ENCODE assay signal across 16 cellular contexts in the genomic region with DNA sequence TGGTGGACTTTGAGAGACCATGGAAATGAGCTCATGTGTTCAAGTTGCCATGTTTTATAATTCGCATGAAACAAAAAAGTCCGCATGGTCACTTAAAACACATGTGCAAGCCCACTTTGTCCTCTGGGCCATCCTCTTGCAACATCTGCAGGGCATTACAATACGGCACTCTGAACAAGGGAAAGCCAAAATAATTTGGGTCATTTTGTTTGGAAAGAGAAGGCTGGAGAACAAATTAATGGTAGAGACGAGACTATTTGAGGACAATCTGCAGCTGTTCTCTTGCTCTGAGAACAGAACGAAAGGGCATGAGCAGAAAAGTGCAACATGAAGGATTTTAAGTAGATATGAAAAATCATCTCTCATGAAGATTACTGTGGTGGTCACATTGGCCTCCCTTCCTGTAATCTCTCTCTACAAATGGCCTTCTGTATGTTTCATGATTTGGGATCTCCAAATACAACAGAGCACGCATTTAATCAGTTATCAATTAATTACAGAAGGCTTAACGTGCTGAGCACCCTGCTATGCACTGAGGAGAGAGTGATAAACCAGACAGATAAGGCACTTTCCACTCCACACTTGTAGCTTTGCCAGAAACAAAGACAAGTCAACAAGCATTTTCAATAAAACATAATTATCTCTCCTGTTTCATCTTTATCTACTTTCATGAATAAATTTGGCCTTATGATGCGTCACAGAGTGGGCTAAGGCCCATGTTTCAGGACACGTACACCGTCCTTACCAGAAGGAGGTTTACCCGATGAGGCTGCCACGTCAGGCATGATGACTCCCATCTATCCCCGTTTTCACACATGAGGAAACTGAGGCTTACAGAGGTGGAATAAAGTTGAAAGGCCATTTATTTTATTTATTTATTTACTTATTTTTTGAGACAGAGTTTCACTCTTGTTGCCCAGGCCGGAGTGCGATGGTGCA.
DNase-seq lines count a peak whose midpoint lies in the region; ATAC-seq and TF ChIP-seq lines count a peak whose summit lies in the region.
"Had no signal": no experiment of that assay in that cellular context is flagged by ENCODE, and none has a peak within 500 bp of the region (broad histone marks: within the 10 kb centered on the region; RNA-seq: fewer than 3 reads in every experiment).

No MANE protein-coding gene starts in this region.

- no peaks in the 10 kb centered on the region for H3K27me3 ChIP-seq in ascending aorta

- ATAC-seq in SK-N-SH treated with all-trans-retinoic acid at 6 μM for 48 hours = no peak
- ATAC-seq in left cardiac atrium = peak; percentile 18 to 66
- peak; percentile 79 for ATAC-seq in sciatic nerve
- no peak for ATAC-seq in stimulated activated naive CD8-positive, alpha-beta T cell treated with anti-CD3 and anti-CD28 coated beads, Interleukin-15, amount 100 ng/mL, for 72 hours
- ATAC-seq: GM23338, HCT116 had no signal

- H3K27me3 Mint-ChIP-seq in stimulated activated naive CD8-positive, alpha-beta T cell treated with anti-CD3 and anti-CD28 coated beads, Interleukin-15, amount 100 ng/mL, for 72 hours = no peaks in the 10 kb centered on the region

- TF ChIP-seq CTCF in 22Rv1 (IDR thresholded peaks at IDR 0.05) (no peak), ascending aorta (IDR thresholded peaks at IDR 0.05) (no peak)

- intact Hi-C loops in left cardiac atrium (cut with DNase I) = no loop called here
- intact Hi-C loops in sciatic nerve (cut with DNase I) = no loop called here
- intact Hi-C loops in ascending aorta (cut with DNase I) = no loop called here

- DNase-seq in left cardiac atrium = no peak
- no peak for DNase-seq in sciatic nerve (ENCODE audit: low spot score)
- DNase-seq in ascending aorta (ENCODE audit: low spot score in 2 of 2) = no peak
- DNase-seq in SKM-1 (lab: John Stamatoyannopoulos, UW; ENCODE audit: unreplicated experiment) = no peak
- DNase-seq in NCI-H2107 treated with DMSO at 0.1 percent for 48 hours (lab: John Stamatoyannopoulos, UW; ENCODE audit: unreplicated experiment) = no peak
- no peak for DNase-seq in stimulated activated naive CD8-positive, alpha-beta T cell treated with anti-CD3 and anti-CD28 coated beads, Interleukin-15, amount 100 ng/mL, for 72 hours
- DNase-seq: C1 segment of cervical spinal cord; DND-41; NCI-H1105; NCI-H187; NK-92 treated with Interleukin-12 subunit alpha and Interleukin-12 subunit beta, amount 100 ng/mL, for 24 hours had no signal

- no peaks in the 10 kb centered on the region for H3K9me3 ChIP-seq in ascending aorta

- H3K36me3 ChIP-seq in ascending aorta = no peaks in the 10 kb centered on the region

- H3K4me3 ChIP-seq in ascending aorta = no peak overlapping the region
- H3K4me3 ChIP-seq: GM23338 had no signal

- no peak overlapping the region for H3K4me3 Mint-ChIP-seq in stimulated activated naive CD8-positive, alpha-beta T cell treated with anti-CD3 and anti-CD28 coated beads, Interleukin-15, amount 100 ng/mL, for 72 hours
- H3K4me3 Mint-ChIP-seq: GM23338 had no signal

- no peaks in the 10 kb centered on the region for H3K4me1 Mint-ChIP-seq in stimulated activated naive CD8-positive, alpha-beta T cell treated with anti-CD3 and anti-CD28 coated beads, Interleukin-15, amount 100 ng/mL, for 72 hours

- H3K27ac Mint-ChIP-seq in stimulated activated naive CD8-positive, alpha-beta T cell treated with anti-CD3 and anti-CD28 coated beads, Interleukin-15, amount 100 ng/mL, for 72 hours = peak overlapping the region in 1 of 2 donors; percentile 70
- H3K27ac Mint-ChIP-seq: GM23338 had no signal

- H3K27ac ChIP-seq in 22Rv1 (peak overlapping the region; percentile 41; the same call in 1 of the 2 replicates), ascending aorta (no peak overlapping the region)
- H3K27ac ChIP-seq: HL-60 had no signal

- H3K4me1 ChIP-seq in ascending aorta = peaks cover 9% of the 10 kb centered on the region in 2 donors

- H3K9me3 Mint-ChIP-seq in stimulated activated naive CD8-positive, alpha-beta T cell treated with anti-CD3 and anti-CD28 coated beads, Interleukin-15, amount 100 ng/mL, for 72 hours = no peaks in the 10 kb centered on the region
- H3K9me3 Mint-ChIP-seq: GM23338 had no signal

TF ChIP-seq in SK-N-SH treated with all-trans-retinoic acid at 6 μM for 48 hours, 23 proteins besides CTCF, POLR2A, EP300 and RAD21:
- TF ChIP-seq TCF4 (CRISPR knock-in tag; IDR thresholded peaks at IDR 0.05; ENCODE audit: borderline replicate concordance) (peak; percentile 37; the same call in 1 of the 2 replicates), ZNF8 (CRISPR knock-in tag; IDR thresholded peaks at IDR 0.05) (no peak), ZNF70 (CRISPR knock-in tag; IDR thresholded peaks at IDR 0.05) (no peak), CSDC2 (CRISPR knock-in tag; IDR thresholded peaks at IDR 0.05) (no peak), TSHZ2 (CRISPR knock-in tag; IDR thresholded peaks at IDR 0.05) (no peak)
TF ChIP-seq in SK-N-SH treated with all-trans-retinoic acid at 6 μM for 48 hours: peak in this region for 1.

Comparison
In these comparisons a context has a peak if more than half of its experiments do, and no peak if none do; other contexts are left out.
1. ATAC-seq: peak in left cardiac atrium (2 of 2) and sciatic nerve (single experiment); none in SK-N-SH treated with all-trans-retinoic acid at 6 μM for 48 hours (single experiment) and stimulated activated naive CD8-positive, alpha-beta T cell treated with anti-CD3 and anti-CD28 coated beads, Interleukin-15, amount 100 ng/mL, for 72 hours (single experiment).